15 cellular contexts compared by ENCODE assay signal in genomic region chr21:46054447-46054846, GRCh38. TPM values are rescaled to one million over a fixed set of nuclear protein-coding genes. Genes with fewer than 3 reads are reported as not detected.
DNase-seq lines count a peak whose midpoint lies in the region; ATAC-seq and TF ChIP-seq lines count a peak whose summit lies in the region.
"Had no signal": no experiment of that assay in that cellular context is flagged by ENCODE, and none has a peak within 500 bp of the region (broad histone marks: within the 10 kb centered on the region; RNA-seq: fewer than 3 reads in every experiment).

No MANE protein-coding gene starts in this region.

- no peaks in the 10 kb centered on the region for H3K36me3 ChIP-seq in osteoblast (ENCODE audit: insufficient read depth, low read length)
- H3K36me3 ChIP-seq: BLaER1, HAP-1, heart left ventricle had no signal

- peak; percentile 35 for ATAC-seq in Right ventricle myocardium superior (ENCODE audit: poor library complexity)
- no peak for ATAC-seq in HG02885 (IDR thresholded peaks at IDR 0.05; ENCODE audit: poor library complexity, unreplicated experiment)

- no peak overlapping the region for H3K4me2 ChIP-seq in osteoblast (ENCODE audit: insufficient read depth, low read length)
- H3K4me2 ChIP-seq: BLaER1 had no signal

- no peaks in the 10 kb centered on the region for H4K20me1 ChIP-seq in osteoblast (ENCODE audit: insufficient read depth, low read length)

- H3K4me1 ChIP-seq in osteoblast (ENCODE audit: insufficient read depth, low read length) = peaks cover 41% of the 10 kb centered on the region
- H3K4me1 ChIP-seq: HAP-1 had no signal

- intact Hi-C loops in Right ventricle myocardium superior (cut with DNase I) = loop anchor here (10.0 kb wide), 1 partner anchor 70 kb away; the partner anchor contains the start of gene COL6A1

- H2AFZ ChIP-seq in osteoblast (ENCODE audit: low read length) = no peak overlapping the region

- no peak for TF ChIP-seq CTCF in osteoblast (IDR thresholded peaks at IDR 0.05; ENCODE audit: extremely low read depth, low read depth, low read length)

- no peak overlapping the region for H3K4me3 ChIP-seq in osteoblast (ENCODE audit: insufficient read depth, low read length)
- H3K4me3 ChIP-seq: BLaER1, HAP-1, heart left ventricle had no signal

- DNase-seq in AG08396 (ENCODE audit: low spot score) = peak; percentile 65
- peak; percentile 56 for DNase-seq in RPMI7951 (ENCODE audit: low read depth)
- DNase-seq in Right ventricle myocardium superior = no peak
- DNase-seq in osteoblast (ENCODE audit: insufficient read length, low spot score, missing footprints) = peak; percentile 90
- DNase-seq in kidney glomerular epithelial cell (lab: John Stamatoyannopoulos, UW) = no peak
- DNase-seq in central memory CD4-positive, alpha-beta T cell = no peak
- DNase-seq in Ammon's horn (ENCODE audit: low spot score) = no peak
- DNase-seq: caudate nucleus; heart left ventricle; NCI-H82; stimulated activated CD4-positive, alpha-beta T cell treated with anti-CD3 and anti-CD28 coated beads, Interleukin-2, amount 100 ng/mL, for 24 hours; substantia nigra had no signal

- H3K27ac ChIP-seq in osteoblast (ENCODE audit: low read depth, low read length) = peak overlapping the region; percentile 91
- H3K27ac ChIP-seq: BLaER1 had no signal

- H3K27me3 ChIP-seq in osteoblast (ENCODE audit: insufficient read depth, low read length) = no peaks in the 10 kb centered on the region

- H3K79me2 ChIP-seq in osteoblast (ENCODE audit: insufficient read depth, low read length) = no peaks in the 10 kb centered on the region

- no peaks in the 10 kb centered on the region for H3K9me3 ChIP-seq in osteoblast (ENCODE audit: low read depth, low read length)
- H3K9me3 ChIP-seq: BLaER1, HAP-1, heart left ventricle had no signal

RNA-seq across cellular contexts. Expression of gene COL6A2, which starts 43.5 kb away (rescaled TPM):
- total RNA-seq in RPMI7951 (2014; rRNA removed; shearing (Covaris generic)) = 680 and 1,049 TPM in 2 replicates
- total RNA-seq in Right ventricle myocardium superior = 191 TPM
- total RNA-seq in osteoblast = 1,184 and 1,265 TPM in 2 replicates

Comparison
In these comparisons a context has a peak if more than half of its experiments do, and no peak if none do; other contexts are left out.
1. DNase-seq: peak in AG08396 (single experiment), RPMI7951 (single experiment) and osteoblast (single experiment); none in Right ventricle myocardium superior (single experiment), kidney glomerular epithelial cell (single experiment), central memory CD4-positive, alpha-beta T cell (single experiment) and Ammon's horn (single experiment).